ENCODE assay signal across 10 cellular contexts in the genomic region with DNA sequence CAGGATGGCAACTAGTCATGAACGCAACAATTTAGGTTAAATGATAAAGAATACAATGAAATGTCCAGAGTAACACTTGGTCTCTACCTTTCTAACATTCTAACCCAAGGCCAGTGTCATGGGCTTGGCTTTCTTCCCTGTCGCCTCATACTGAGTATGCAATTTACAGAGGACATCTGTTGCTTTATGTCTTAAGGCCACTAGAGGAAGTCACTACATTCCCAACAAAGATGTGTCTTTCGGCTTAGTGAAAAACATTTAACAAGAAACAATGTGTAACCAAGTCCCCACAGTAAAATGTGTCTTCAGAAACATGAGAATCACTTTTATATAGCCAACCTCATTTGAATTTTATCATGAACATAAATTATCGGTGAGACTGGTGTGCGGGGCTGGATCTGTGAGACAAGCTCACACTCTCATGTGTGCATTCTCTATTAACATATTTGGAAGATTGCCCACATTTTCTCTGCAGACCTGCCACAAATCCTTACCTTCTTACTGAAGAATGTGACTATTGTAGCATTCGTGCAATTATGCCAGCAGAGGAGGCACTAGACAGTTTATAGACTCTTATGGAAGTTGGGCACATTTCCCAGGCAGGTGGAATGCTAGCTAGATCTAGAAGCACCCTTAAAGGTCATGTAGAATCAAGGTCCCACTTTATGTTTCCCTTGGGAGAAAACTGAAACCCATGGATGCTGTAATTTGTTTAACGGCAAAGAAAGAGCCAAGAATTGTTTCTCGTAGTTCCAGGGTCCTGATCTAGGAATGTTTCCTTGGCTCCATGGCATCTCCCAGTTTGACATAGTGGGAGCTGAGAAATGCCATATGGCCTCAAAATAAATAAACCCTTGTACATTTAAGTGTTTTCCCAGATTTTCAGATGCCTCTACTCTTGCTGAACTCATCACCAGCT.
DNase-seq lines count a peak whose midpoint lies in the region; ATAC-seq, FAIRE-seq and TF ChIP-seq lines count a peak whose summit lies in the region.
"Had no signal": no experiment of that assay in that cellular context is flagged by ENCODE, and none has a peak within 500 bp of the region (broad histone marks: within the 10 kb centered on the region; RNA-seq: fewer than 3 reads in every experiment).

No MANE protein-coding gene starts in this region.

- H3K36me3 Mint-ChIP-seq in glutamatergic neuron (ENCODE audit: unreplicated experiment), result no peaks in the 10 kb centered on the region

- DNase-seq in Right ventricle myocardium superior, result no peak
- DNase-seq in cardiac septum (ENCODE audit: low spot score), result no peak
- DNase-seq in NCI-H2227 (lab: John Stamatoyannopoulos, UW; ENCODE audit: unreplicated experiment), result peak; percentile 31
- peak; percentile 32 for DNase-seq in colonic mucosa
- DNase-seq in urothelium cell line (ENCODE audit: low spot score), result peak; percentile 36
- no peak for DNase-seq in glutamatergic neuron
- no peak for DNase-seq in SKM-1 treated with dmso at 0.1 percent for 144 hours (lab: John Stamatoyannopoulos, UW; ENCODE audit: unreplicated experiment)

- no peak overlapping the region for H3K9ac ChIP-seq in colonic mucosa (ENCODE audit: low read depth in 2 of 2, low read length in 2 of 2)

- ATAC-seq in Right ventricle myocardium superior (ENCODE audit: poor library complexity), result peak; percentile 72
- no peak for ATAC-seq in HG03280 (IDR thresholded peaks at IDR 0.05; ENCODE audit: unreplicated experiment)
- ATAC-seq: sciatic nerve had no signal

- H3K27ac ChIP-seq in colonic mucosa, result no peak overlapping the region

- no peak overlapping the region for H3K4me3 Mint-ChIP-seq in glutamatergic neuron (ENCODE audit: unreplicated experiment)

- no peaks in the 10 kb centered on the region for H3K4me1 ChIP-seq in colonic mucosa

- FAIRE-seq in urothelium cell line (lab: Jason Lieb, UNC), result no peak
- FAIRE-seq: islet of Langerhans had no signal

- no peak overlapping the region for H3K27ac Mint-ChIP-seq in glutamatergic neuron (ENCODE audit: unreplicated experiment)

- H3K4me3 ChIP-seq in colonic mucosa, result no peak overlapping the region

- no peaks in the 10 kb centered on the region for H3K9me3 ChIP-seq in colonic mucosa

- no peak for TF ChIP-seq CTCF in colonic mucosa (IDR thresholded peaks at IDR 0.05)
- no peak for TF ChIP-seq CTCF in glutamatergic neuron (IDR thresholded peaks at IDR 0.05; ENCODE audit: partially characterized antibody, unreplicated experiment)

- intact Hi-C loops in Right ventricle myocardium superior (cut with DNase I), result no loop called here
- intact Hi-C loops in cardiac septum (cut with DNase I), result loop anchor here (10.0 kb wide), 1 partner anchor 199 kb away; no protein-coding TSS in a partner anchor
- intact Hi-C loops in colonic mucosa (cut with DNase I), result no loop called here

- no peaks in the 10 kb centered on the region for H3K9me3 Mint-ChIP-seq in glutamatergic neuron (ENCODE audit: unreplicated experiment)

- H3K4me1 Mint-ChIP-seq in glutamatergic neuron (ENCODE audit: low read depth, unreplicated experiment), result peaks cover 2% of the 10 kb centered on the region

- H3K27me3 ChIP-seq in colonic mucosa, result no peaks in the 10 kb centered on the region

- no peaks in the 10 kb centered on the region for H3K36me3 ChIP-seq in colonic mucosa

- no peaks in the 10 kb centered on the region for H3K27me3 Mint-ChIP-seq in glutamatergic neuron (ENCODE audit: unreplicated experiment)

Comparison
In these comparisons a context has a peak if more than half of its experiments do, and no peak if none do; other contexts are left out.
1. DNase-seq: peak in NCI-H2227 (single experiment), colonic mucosa (single experiment) and urothelium cell line (single experiment); none in Right ventricle myocardium superior (single experiment), cardiac septum (single experiment), glutamatergic neuron (single experiment) and SKM-1 treated with dmso at 0.1 percent for 144 hours (single experiment).